ENCODE assay signal across 24 cellular contexts in genomic region chr18:22024924-22025323, GRCh38.
"Had no signal": no experiment of that assay in that cellular context is flagged by ENCODE, and none has a peak within 500 bp of the region (broad histone marks: within the 10 kb centered on the region; RNA-seq: fewer than 3 reads in every experiment).

No MANE protein-coding gene starts in this region.

- DNase-seq: colonic mucosa; cortex of kidney; dermis blood vessel endothelial cell; dorsolateral prefrontal cortex; effector CD4-positive, alpha-beta T cell; effector CD8-positive, alpha-beta T cell; effector memory CD4-positive, alpha-beta T cell; effector memory CD8-positive, alpha-beta T cell; erythroblast; esophagus squamous epithelium; foreskin fibroblast; foreskin keratinocyte; foreskin melanocyte; gastrocnemius medialis; glutamatergic neuron; head of caudate nucleus; heart left ventricle; heart right ventricle had no signal

- H3K27me3 ChIP-seq: colonic mucosa, foreskin keratinocyte, gastrocnemius medialis, heart left ventricle had no signal

- H3K4me1 ChIP-seq: esophagus muscularis mucosa, esophagus squamous epithelium, foreskin keratinocyte, gastrocnemius medialis, gastroesophageal sphincter, heart left ventricle, heart right ventricle had no signal

- H3K27ac Mint-ChIP-seq: dendritic cell treated with granulocyte-macrophage colony-stimulating factor and Interleukin-4, amounts not matched to agents 40 ng/mL and 50 ng/mL, for 4 days; effector memory CD8-positive, alpha-beta T cell had no signal

- H3K4me3 ChIP-seq: colonic mucosa, coronary artery, dorsolateral prefrontal cortex, esophagus muscularis mucosa, esophagus squamous epithelium, gastrocnemius medialis, gastroesophageal sphincter, heart left ventricle, heart right ventricle had no signal

- H3K27me3 Mint-ChIP-seq: dendritic cell treated with granulocyte-macrophage colony-stimulating factor and Interleukin-4, amounts not matched to agents 40 ng/mL and 50 ng/mL, for 4 days had no signal

- H3K27ac ChIP-seq: colonic mucosa, coronary artery, dorsolateral prefrontal cortex, epithelial cell of prostate, esophagus muscularis mucosa, esophagus squamous epithelium, foreskin keratinocyte, gastrocnemius medialis, gastroesophageal sphincter, heart left ventricle, heart right ventricle had no signal

- H3K4me3 Mint-ChIP-seq: dendritic cell treated with granulocyte-macrophage colony-stimulating factor and Interleukin-4, amounts not matched to agents 40 ng/mL and 50 ng/mL, for 4 days; effector memory CD8-positive, alpha-beta T cell had no signal

- H3K9me3 ChIP-seq: colonic mucosa, esophagus muscularis mucosa, esophagus squamous epithelium, gastrocnemius medialis, gastroesophageal sphincter, heart left ventricle, heart right ventricle had no signal

- H3K36me3 ChIP-seq: colonic mucosa, esophagus muscularis mucosa, esophagus squamous epithelium, gastrocnemius medialis, gastroesophageal sphincter, heart left ventricle, heart right ventricle had no signal

- ATAC-seq: effector memory CD8-positive, alpha-beta T cell; esophagus mucosa; foreskin keratinocyte; gastrocnemius medialis; gastroesophageal sphincter; heart left ventricle; heart right ventricle had no signal

- H3K9me3 Mint-ChIP-seq: dendritic cell treated with granulocyte-macrophage colony-stimulating factor and Interleukin-4, amounts not matched to agents 40 ng/mL and 50 ng/mL, for 4 days; effector memory CD8-positive, alpha-beta T cell had no signal
